Comparison of ENCODE assay signal across 23 cellular contexts in the genomic region with DNA sequence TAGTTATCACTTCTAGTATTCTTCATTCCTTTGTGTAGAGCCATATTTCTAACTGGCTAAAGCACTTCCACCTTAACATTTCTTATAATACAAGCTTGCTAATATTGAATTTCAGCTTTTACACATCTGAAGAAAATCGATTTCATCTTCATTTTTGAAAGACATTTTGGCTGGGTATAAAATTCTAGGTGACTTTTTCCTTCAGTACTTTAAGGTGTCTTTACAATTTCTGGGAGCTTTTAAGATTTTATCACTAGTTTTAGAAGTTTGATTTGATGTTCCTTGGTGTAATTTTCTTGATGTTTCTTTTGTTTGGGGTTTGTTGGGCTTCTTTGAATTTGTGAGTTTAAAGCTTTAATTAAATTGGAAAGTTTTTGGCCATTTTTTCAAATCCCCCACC.
"Had no signal": no experiment of that assay in that cellular context is flagged by ENCODE, and none has a peak within 500 bp of the region (broad histone marks: within the 10 kb centered on the region; RNA-seq: fewer than 3 reads in every experiment).

No MANE protein-coding gene starts in this region.

- H3K27me3 ChIP-seq: colonic mucosa, esophagus squamous epithelium, gastrocnemius medialis, heart right ventricle, left lung had no signal

- H3K4me3 ChIP-seq: colonic mucosa, esophagus squamous epithelium, gastrocnemius medialis, heart right ventricle, left lung, lower lobe of right lung, mucosa of descending colon had no signal

- FAIRE-seq: endothelial cell of umbilical vein, keratinocyte had no signal

- H3K9me3 Mint-ChIP-seq: effector memory CD8-positive, alpha-beta T cell had no signal

- H3K4me1 Mint-ChIP-seq: mesothelial cell of epicardium had no signal

- H3K27me3 Mint-ChIP-seq: dendritic cell treated with granulocyte-macrophage colony-stimulating factor and Interleukin-4, amounts not matched to agents 40 ng/mL and 50 ng/mL, for 4 days; effector memory CD8-positive, alpha-beta T cell; naive B cell had no signal

- DNase-seq: colonic mucosa; cortex of kidney; effector CD8-positive, alpha-beta T cell; effector memory CD8-positive, alpha-beta T cell; esophagus squamous epithelium; foreskin fibroblast; foreskin melanocyte; gastrocnemius medialis; glutamatergic neuron; head of caudate nucleus; heart right ventricle; hippocampal formation; left cardiac atrium; left lung; left ventricle myocardium superior; lower lobe of right lung; mesenchymal stem cell; mucosa of descending colon; naive B cell had no signal

- H3K27ac Mint-ChIP-seq: dendritic cell treated with granulocyte-macrophage colony-stimulating factor and Interleukin-4, amounts not matched to agents 40 ng/mL and 50 ng/mL, for 4 days; effector memory CD8-positive, alpha-beta T cell; mesothelial cell of epicardium; naive B cell had no signal

- H3K9me3 ChIP-seq: colonic mucosa had no signal

- H3K4me1 ChIP-seq: colonic mucosa, esophagus squamous epithelium, gastrocnemius medialis, heart right ventricle, left lung, lower lobe of right lung had no signal

- H3K27ac ChIP-seq: colonic mucosa, esophagus squamous epithelium, gastrocnemius medialis, heart right ventricle, left lung, lower lobe of right lung had no signal

- H3K4me3 Mint-ChIP-seq: dendritic cell treated with granulocyte-macrophage colony-stimulating factor and Interleukin-4, amounts not matched to agents 40 ng/mL and 50 ng/mL, for 4 days; effector memory CD8-positive, alpha-beta T cell; mesothelial cell of epicardium; naive B cell had no signal

- H3K36me3 ChIP-seq: colonic mucosa had no signal
